Comparison of ENCODE assay signal across 9 cellular contexts in genomic region chr11:122115520-122116343, GRCh38. TPM values are rescaled to one million over a fixed set of nuclear protein-coding genes. Genes with fewer than 3 reads are reported as not detected.
DNase-seq lines count a peak whose midpoint lies in the region; ATAC-seq and TF ChIP-seq lines count a peak whose summit lies in the region.
"Had no signal": no experiment of that assay in that cellular context is flagged by ENCODE, and none has a peak within 500 bp of the region (broad histone marks: within the 10 kb centered on the region; RNA-seq: fewer than 3 reads in every experiment).

Gene BLID, minus strand, starts transcription at chr11:122116215. Its CDS starts 293 bp downstream, at chr11:122115922.

- H4K20me1 ChIP-seq in OCI-LY1 (ENCODE audit: insufficient read depth, low read length): no peaks in the 10 kb centered on the region

- H3K4me2 ChIP-seq in OCI-LY1 (ENCODE audit: low read length): no peak within 1 kb of the TSS

- no peaks in the 10 kb centered on the region for H3F3A ChIP-seq in OCI-LY1 (ENCODE audit: insufficient read depth, low read length)

- no peaks in the 10 kb centered on the region for H3K27me3 ChIP-seq in OCI-LY1 (ENCODE audit: insufficient read depth, low read length)
- no peaks in the 10 kb centered on the region for H3K27me3 ChIP-seq in psoas muscle (ENCODE audit: insufficient read depth in 3 of 3, low read length in 2 of 3)

- H3K79me2 ChIP-seq in OCI-LY1 (ENCODE audit: insufficient read depth, low read length): no peaks in the 10 kb centered on the region

- no peaks in the 10 kb centered on the region for H3K9me3 ChIP-seq in OCI-LY1 (ENCODE audit: low read length)
- H3K9me3 ChIP-seq in psoas muscle: no peaks in the 10 kb centered on the region

- intact Hi-C loops in psoas muscle (cut with DNase I): loop anchor here in 1 of 2 donors (5.0 kb wide), 1 partner anchor 37 kb away; no protein-coding TSS in a partner anchor

- H3K27ac ChIP-seq in OCI-LY1 (ENCODE audit: low read depth, low read length, poor library complexity, severe bottlenecking) (no peak within 1 kb of the TSS), psoas muscle (no peak within 1 kb of the TSS)

- ATAC-seq in psoas muscle (peak; percentile 13 to 88 (median 54)), GM21825 (IDR thresholded peaks at IDR 0.05; ENCODE audit: unreplicated experiment) (no peak)
- ATAC-seq: effector memory CD8-positive, alpha-beta T cell had no signal

- no peaks in the 10 kb centered on the region for H3K36me3 ChIP-seq in OCI-LY1 (ENCODE audit: insufficient read depth, low read length)
- no peaks in the 10 kb centered on the region for H3K36me3 ChIP-seq in psoas muscle (ENCODE audit: insufficient read depth in 1 of 2, low read depth in 1 of 2)

- no peak within 1 kb of the TSS for H3K9ac ChIP-seq in OCI-LY1 (ENCODE audit: low read length)

- WGBS in psoas muscle, 3 donors: 78 to 85% (median 84%) methylated on average over 10 of the region's 10 CpGs

- peak; percentile 67 for DNase-seq in EH (ENCODE audit: low read depth)
- DNase-seq in fibroblast of mammary gland (ENCODE audit: low read depth): peak; percentile 61
- peak; percentile 21 to 63 for DNase-seq in psoas muscle
- DNase-seq in UCSD-AML1 (lab: John Stamatoyannopoulos, UW; ENCODE audit: unreplicated experiment): no peak
- no peak for DNase-seq in NCI-H187 (lab: John Stamatoyannopoulos, UW)
- no peak for DNase-seq in kidney glomerular epithelial cell (lab: John Stamatoyannopoulos, UW)
- DNase-seq: effector memory CD8-positive, alpha-beta T cell had no signal

- H2AFZ ChIP-seq in OCI-LY1 (ENCODE audit: low read length): no peak within 1 kb of the TSS

- H3K4me3 ChIP-seq in OCI-LY1 (ENCODE audit: low read depth, low read length, poor library complexity, severe bottlenecking) (no peak within 1 kb of the TSS), fibroblast of mammary gland (ENCODE audit: control insufficient read depth, low read depth, low read length) (no peak within 1 kb of the TSS), psoas muscle (no peak within 1 kb of the TSS)

- peak; percentile 59; the same call in 1 of the 2 replicates for TF ChIP-seq CTCF in OCI-LY1 (IDR thresholded peaks at IDR 0.05; ENCODE audit: low read length)
- peak; percentile 72 for TF ChIP-seq CTCF in fibroblast of mammary gland (conservative IDR thresholded peaks at IDR 0.05; ENCODE audit: control insufficient read depth, insufficient read depth, low read depth, low read length)
- TF ChIP-seq CTCF in psoas muscle (IDR thresholded peaks at IDR 0.05): peak; percentile 31

- H3K4me1 ChIP-seq in OCI-LY1 (ENCODE audit: insufficient read depth, low read length, severe bottlenecking) (no peaks in the 10 kb centered on the region), psoas muscle (no peaks in the 10 kb centered on the region)

- H3K9me2 ChIP-seq in OCI-LY1 (ENCODE audit: low read depth, low read length): no peaks in the 10 kb centered on the region

RNA-seq across cellular contexts. Expression of gene BLID, which starts in this region (rescaled TPM):
- total RNA-seq in psoas muscle: under 1 TPM in 1 of 4 donors, not detected in 3; 0.45 TPM
- under 1 TPM in 1 of 3 donors, not detected in 2; 0.04 TPM for polyA plus RNA-seq in psoas muscle

Comparison
In these comparisons a context has a peak if more than half of its experiments do, and no peak if none do; other contexts are left out.
1. Peak in DNase-seq and ATAC-seq in psoas muscle; RNA of the gene not detected or under 1 TPM.
2. DNase-seq: peak in EH (single experiment) and fibroblast of mammary gland (single experiment); none in UCSD-AML1 (single experiment), NCI-H187 (0 of 2) and kidney glomerular epithelial cell (single experiment).
3. Peak in every context shown above with its lines, with median percentiles within 50 percentile points of each other: CTCF ChIP-seq.